33 cellular contexts compared by ENCODE assay signal in genomic region chr17:64289652-64290051, GRCh38.
"Had no signal": no experiment of that assay in that cellular context is flagged by ENCODE, and none has a peak within 500 bp of the region (broad histone marks: within the 10 kb centered on the region; RNA-seq: fewer than 3 reads in every experiment).

No MANE protein-coding gene starts in this region.

- H3K9me3 ChIP-seq: adrenal gland, body of pancreas, gastrocnemius medialis, ovary, prostate gland, thyroid gland, vagina had no signal

- ATAC-seq: activated CD4-positive, CD25-positive, alpha-beta regulatory T cell treated with anti-CD3 and anti-CD28 coated beads, Interleukin-2, amount 50 U/mL, for 24 hours; body of pancreas; effector memory CD8-positive, alpha-beta T cell; gastrocnemius medialis; naive thymus-derived CD4-positive, alpha-beta T cell; stimulated activated naive B cell treated with anti-CD40 and anti-IgM and Interleukin-4, amounts not matched to agents 10 μg/mL and 1 μg/mL and 100 μg/mL, for 72 hours had no signal

- DNase-seq: activated CD4-positive, alpha-beta T cell treated with anti-CD3 and anti-CD28 coated beads for 48 hours; activated CD4-positive, alpha-beta T cell treated with anti-CD3 and anti-CD28 coated beads, Interleukin-2, amount 50 U/mL, for 48 hours; activated CD8-positive, alpha-beta memory T cell treated with anti-CD3 and anti-CD28 coated beads for 24 hours; activated effector memory CD4-positive, alpha-beta T cell treated with anti-CD3 and anti-CD28 coated beads, Interleukin-2, amount 50 U/mL, for 16 hours; activated naive CD4-positive, alpha-beta T cell treated with anti-CD3 and anti-CD28 coated beads for 36 hours; activated naive CD8-positive, alpha-beta T cell treated with anti-CD3 and anti-CD28 coated beads for 36 hours; activated T-cell treated with anti-CD3 and anti-CD28 coated beads, Interleukin-2, amount 50 U/mL, for 1 hour; adrenal gland; aorta; body of pancreas; cerebellar nuclear complex; effector memory CD8-positive, alpha-beta T cell; erythroblast; gastrocnemius medialis; hippocampal formation; left cardiac atrium; midbrain; naive thymus-derived CD4-positive, alpha-beta T cell; ovary; retina; stimulated activated CD4-positive, alpha-beta T cell treated with anti-CD3 and anti-CD28 coated beads, Interleukin-15, amount 100 ng/mL, for 24 hours; stimulated activated CD4-positive, alpha-beta T cell treated with anti-CD3 and anti-CD28 coated beads, Interleukin-2, amount 100 ng/mL, for 24 hours; stimulated activated naive B cell treated with anti-CD40 and anti-IgM and Interleukin-4, amounts not matched to agents 10 μg/mL and 1 μg/mL and 100 μg/mL, for 72 hours; stomach; T1000; thyroid gland; upper lobe of left lung had no signal

- H3K4me3 ChIP-seq: adrenal gland, body of pancreas, coronary artery, gastrocnemius medialis, ovary, prostate gland, stomach, thyroid gland, upper lobe of left lung, vagina had no signal

- H3K27me3 Mint-ChIP-seq: activated naive CD8-positive, alpha-beta T cell treated with anti-CD3 and anti-CD28 coated beads for 36 hours; stimulated activated naive B cell treated with anti-CD40 and anti-IgM and Interleukin-4, amounts not matched to agents 10 μg/mL and 1 μg/mL and 100 μg/mL, for 72 hours had no signal

- H3K27ac ChIP-seq: adrenal gland, body of pancreas, coronary artery, gastrocnemius medialis, ovary, prostate gland, stomach, thyroid gland, upper lobe of left lung, vagina had no signal

- H3K4me1 Mint-ChIP-seq: activated naive CD8-positive, alpha-beta T cell treated with anti-CD3 and anti-CD28 coated beads for 36 hours had no signal

- H3K27me3 ChIP-seq: adrenal gland, body of pancreas, gastrocnemius medialis, ovary, stomach, thyroid gland, upper lobe of left lung, vagina had no signal

- H3K4me1 ChIP-seq: adrenal gland, body of pancreas, gastrocnemius medialis, prostate gland, stomach, thyroid gland, vagina had no signal

- H3K36me3 ChIP-seq: adrenal gland, gastrocnemius medialis, ovary, prostate gland, stomach, thyroid gland, upper lobe of left lung, vagina had no signal

- H3K27ac Mint-ChIP-seq: activated naive CD4-positive, alpha-beta T cell treated with anti-CD3 and anti-CD28 coated beads for 36 hours; activated naive CD8-positive, alpha-beta T cell treated with anti-CD3 and anti-CD28 coated beads for 36 hours; activated T-helper 1 cell treated with anti-CD3 and anti-CD28 coated beads, Interleukin-12 subunit alpha, Interleukin-12 subunit beta, Interleukin-2, Interleukin-4 antibody, amounts not matched to agents 30 ng/mL and 10 ng/mL and 1 ng/mL, durations not matched to agents 14 hours and 24 hours and 36 hours; effector memory CD8-positive, alpha-beta T cell; naive thymus-derived CD4-positive, alpha-beta T cell; stimulated activated naive B cell treated with anti-CD40 and anti-IgM and Interleukin-4, amounts not matched to agents 10 μg/mL and 1 μg/mL and 100 μg/mL, for 72 hours; T-helper 1 cell treated with Interleukin-12 subunit alpha and Interleukin-12 subunit beta and Interleukin-4 antibody, amounts not matched to agents 30 μg/mL and 1 μg/mL, for 36 hours had no signal

- H3K4me3 Mint-ChIP-seq: activated naive CD4-positive, alpha-beta T cell treated with anti-CD3 and anti-CD28 coated beads for 36 hours; activated naive CD8-positive, alpha-beta T cell treated with anti-CD3 and anti-CD28 coated beads for 36 hours; activated T-helper 1 cell treated with anti-CD3 and anti-CD28 coated beads, Interleukin-12 subunit alpha, Interleukin-12 subunit beta, Interleukin-2, Interleukin-4 antibody, amounts not matched to agents 30 ng/mL and 10 ng/mL and 1 ng/mL, durations not matched to agents 14 hours and 24 hours and 36 hours; effector memory CD8-positive, alpha-beta T cell; naive thymus-derived CD4-positive, alpha-beta T cell; stimulated activated naive B cell treated with anti-CD40 and anti-IgM and Interleukin-4, amounts not matched to agents 10 μg/mL and 1 μg/mL and 100 μg/mL, for 72 hours; T-helper 1 cell treated with Interleukin-12 subunit alpha and Interleukin-12 subunit beta and Interleukin-4 antibody, amounts not matched to agents 30 μg/mL and 1 μg/mL, for 36 hours had no signal
